In the genomic region with DNA sequence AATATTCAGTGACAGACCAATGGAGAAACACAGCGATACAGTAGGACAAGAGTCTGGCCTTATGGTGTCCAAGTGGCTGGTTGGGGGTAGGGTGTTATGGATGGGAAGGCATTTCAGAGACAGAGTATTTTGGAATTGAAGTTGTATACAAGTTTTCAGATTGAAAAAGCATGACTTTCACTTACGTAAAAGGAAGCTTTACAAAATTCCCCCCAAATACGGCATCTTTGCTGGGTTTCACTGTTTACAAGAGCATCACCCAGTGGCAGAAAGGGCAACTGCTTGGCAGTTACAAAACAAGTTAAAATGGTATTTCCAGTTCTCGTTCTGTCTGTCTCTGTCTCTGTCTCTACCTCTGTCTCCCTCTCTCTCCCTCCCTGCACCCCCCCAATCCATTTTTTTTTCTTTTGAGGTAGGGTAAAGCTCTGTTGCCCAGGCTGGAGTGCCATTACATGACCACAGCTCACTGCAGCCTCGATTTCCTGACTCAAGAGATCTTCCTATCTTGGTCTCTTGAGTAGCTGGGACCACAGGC, we compare ENCODE assay signal across 1 cellular context.
TF ChIP-seq lines count a peak whose summit lies in the region.

No MANE protein-coding gene starts in this region.

TF ChIP-seq in GM12878, 131 proteins besides CTCF, POLR2A, EP300 and RAD21 (continued from another document and continues in another):
- peak; percentile 61; the same call in 1 of the 2 replicates for TF ChIP-seq HDGF (IDR thresholded peaks at IDR 0.05)
- TF ChIP-seq MXI1 (IDR thresholded peaks at IDR 0.05; ENCODE audit: low read depth, low read length) = peak; percentile 38; the same call in 1 of the 2 replicates
- TF ChIP-seq RB1 (IDR thresholded peaks at IDR 0.05; ENCODE audit: borderline replicate concordance) = 0 out of 2 replicates have a peak, but pooled peaks have one; percentile 53
- TF ChIP-seq, protein P1, sequence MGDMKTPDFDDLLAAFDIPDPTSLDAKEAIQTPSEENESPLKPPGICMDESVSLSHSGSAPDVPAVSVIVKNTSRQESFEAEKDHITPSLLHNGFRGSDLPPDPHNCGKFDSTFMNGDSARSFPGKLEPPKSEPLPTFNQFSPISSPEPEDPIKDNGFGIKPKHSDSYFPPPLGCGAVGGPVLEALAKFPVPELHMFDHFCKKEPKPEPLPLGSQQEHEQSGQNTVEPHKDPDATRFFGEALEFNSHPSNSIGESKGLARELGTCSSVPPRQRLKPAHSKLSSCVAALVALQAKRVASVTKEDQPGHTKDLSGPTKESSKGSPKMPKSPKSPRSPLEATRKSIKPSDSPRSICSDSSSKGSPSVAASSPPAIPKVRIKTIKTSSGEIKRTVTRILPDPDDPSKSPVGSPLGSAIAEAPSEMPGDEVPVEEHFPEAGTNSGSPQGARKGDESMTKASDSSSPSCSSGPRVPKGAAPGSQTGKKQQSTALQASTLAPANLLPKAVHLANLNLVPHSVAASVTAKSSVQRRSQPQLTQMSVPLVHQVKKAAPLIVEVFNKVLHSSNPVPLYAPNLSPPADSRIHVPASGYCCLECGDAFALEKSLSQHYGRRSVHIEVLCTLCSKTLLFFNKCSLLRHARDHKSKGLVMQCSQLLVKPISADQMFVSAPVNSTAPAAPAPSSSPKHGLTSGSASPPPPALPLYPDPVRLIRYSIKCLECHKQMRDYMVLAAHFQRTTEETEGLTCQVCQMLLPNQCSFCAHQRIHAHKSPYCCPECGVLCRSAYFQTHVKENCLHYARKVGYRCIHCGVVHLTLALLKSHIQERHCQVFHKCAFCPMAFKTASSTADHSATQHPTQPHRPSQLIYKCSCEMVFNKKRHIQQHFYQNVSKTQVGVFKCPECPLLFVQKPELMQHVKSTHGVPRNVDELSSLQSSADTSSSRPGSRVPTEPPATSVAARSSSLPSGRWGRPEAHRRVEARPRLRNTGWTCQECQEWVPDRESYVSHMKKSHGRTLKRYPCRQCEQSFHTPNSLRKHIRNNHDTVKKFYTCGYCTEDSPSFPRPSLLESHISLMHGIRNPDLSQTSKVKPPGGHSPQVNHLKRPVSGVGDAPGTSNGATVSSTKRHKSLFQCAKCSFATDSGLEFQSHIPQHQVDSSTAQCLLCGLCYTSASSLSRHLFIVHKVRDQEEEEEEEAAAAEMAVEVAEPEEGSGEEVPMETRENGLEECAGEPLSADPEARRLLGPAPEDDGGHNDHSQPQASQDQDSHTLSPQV (IDR thresholded peaks at IDR 0.05) = no peak
- 0 out of 2 replicates have a peak, but pooled peaks have one; percentile 24 for TF ChIP-seq ZNF207 (IDR thresholded peaks at IDR 0.05; ENCODE audit: borderline replicate concordance)
- TF ChIP-seq RCOR1 (conservative IDR thresholded peaks at IDR 0.05; ENCODE audit: low read depth, low read length) = peak; percentile 72; the same call in 1 of the 2 replicates
- peak; percentile 97 for TF ChIP-seq STAT3 (IDR thresholded peaks at IDR 0.05; ENCODE audit: low read depth, low read length)
- TF ChIP-seq, protein P2, sequence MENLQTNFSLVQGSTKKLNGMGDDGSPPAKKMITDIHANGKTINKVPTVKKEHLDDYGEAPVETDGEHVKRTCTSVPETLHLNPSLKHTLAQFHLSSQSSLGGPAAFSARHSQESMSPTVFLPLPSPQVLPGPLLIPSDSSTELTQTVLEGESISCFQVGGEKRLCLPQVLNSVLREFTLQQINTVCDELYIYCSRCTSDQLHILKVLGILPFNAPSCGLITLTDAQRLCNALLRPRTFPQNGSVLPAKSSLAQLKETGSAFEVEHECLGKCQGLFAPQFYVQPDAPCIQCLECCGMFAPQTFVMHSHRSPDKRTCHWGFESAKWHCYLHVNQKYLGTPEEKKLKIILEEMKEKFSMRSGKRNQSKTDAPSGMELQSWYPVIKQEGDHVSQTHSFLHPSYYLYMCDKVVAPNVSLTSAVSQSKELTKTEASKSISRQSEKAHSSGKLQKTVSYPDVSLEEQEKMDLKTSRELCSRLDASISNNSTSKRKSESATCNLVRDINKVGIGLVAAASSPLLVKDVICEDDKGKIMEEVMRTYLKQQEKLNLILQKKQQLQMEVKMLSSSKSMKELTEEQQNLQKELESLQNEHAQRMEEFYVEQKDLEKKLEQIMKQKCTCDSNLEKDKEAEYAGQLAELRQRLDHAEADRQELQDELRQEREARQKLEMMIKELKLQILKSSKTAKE (IDR thresholded peaks at IDR 0.05; ENCODE audit: low read depth, poor library complexity, severe bottlenecking) = peak; percentile 77
- TF ChIP-seq PAX5 (IDR thresholded peaks at IDR 0.05; ENCODE audit: borderline replicate concordance, low read depth, low read length) = peak; percentile 63; the same call in 1 of the 2 replicates
- 0 out of 2 replicates have a peak, but pooled peaks have one; percentile 10 for TF ChIP-seq TAF1 (IDR thresholded peaks at IDR 0.05; ENCODE audit: borderline replicate concordance, low read depth, low read length)
- TF ChIP-seq ATF7 (IDR thresholded peaks at IDR 0.05; ENCODE audit: low read depth) = peak; percentile 54; the same call in 1 of the 2 replicates
- TF ChIP-seq, protein P3, sequence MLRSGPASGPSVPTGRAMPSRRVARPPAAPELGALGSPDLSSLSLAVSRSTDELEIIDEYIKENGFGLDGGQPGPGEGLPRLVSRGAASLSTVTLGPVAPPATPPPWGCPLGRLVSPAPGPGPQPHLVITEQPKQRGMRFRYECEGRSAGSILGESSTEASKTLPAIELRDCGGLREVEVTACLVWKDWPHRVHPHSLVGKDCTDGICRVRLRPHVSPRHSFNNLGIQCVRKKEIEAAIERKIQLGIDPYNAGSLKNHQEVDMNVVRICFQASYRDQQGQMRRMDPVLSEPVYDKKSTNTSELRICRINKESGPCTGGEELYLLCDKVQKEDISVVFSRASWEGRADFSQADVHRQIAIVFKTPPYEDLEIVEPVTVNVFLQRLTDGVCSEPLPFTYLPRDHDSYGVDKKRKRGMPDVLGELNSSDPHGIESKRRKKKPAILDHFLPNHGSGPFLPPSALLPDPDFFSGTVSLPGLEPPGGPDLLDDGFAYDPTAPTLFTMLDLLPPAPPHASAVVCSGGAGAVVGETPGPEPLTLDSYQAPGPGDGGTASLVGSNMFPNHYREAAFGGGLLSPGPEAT (IDR thresholded peaks at IDR 0.05; ENCODE audit: low read depth) = peak; percentile 76
- TF ChIP-seq SREBF1 (IDR thresholded peaks at IDR 0.05; ENCODE audit: low read length) = no peak
- TF ChIP-seq NBN (IDR thresholded peaks at IDR 0.05) = peak; percentile 51; the same call in 1 of the 2 replicates
- TF ChIP-seq FOS (IDR thresholded peaks at IDR 0.05; ENCODE audit: borderline replicate concordance, extremely low read depth, insufficient read length) = no peak
- TF ChIP-seq, protein P4, sequence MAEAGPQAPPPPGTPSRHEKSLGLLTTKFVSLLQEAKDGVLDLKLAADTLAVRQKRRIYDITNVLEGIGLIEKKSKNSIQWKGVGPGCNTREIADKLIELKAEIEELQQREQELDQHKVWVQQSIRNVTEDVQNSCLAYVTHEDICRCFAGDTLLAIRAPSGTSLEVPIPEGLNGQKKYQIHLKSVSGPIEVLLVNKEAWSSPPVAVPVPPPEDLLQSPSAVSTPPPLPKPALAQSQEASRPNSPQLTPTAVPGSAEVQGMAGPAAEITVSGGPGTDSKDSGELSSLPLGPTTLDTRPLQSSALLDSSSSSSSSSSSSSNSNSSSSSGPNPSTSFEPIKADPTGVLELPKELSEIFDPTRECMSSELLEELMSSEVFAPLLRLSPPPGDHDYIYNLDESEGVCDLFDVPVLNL (IDR thresholded peaks at IDR 0.05; ENCODE audit: low read depth, low read length) = no peak
- TF ChIP-seq IKZF2 (IDR thresholded peaks at IDR 0.05) = peak; percentile 63 to 84
- TF ChIP-seq, protein P5, sequence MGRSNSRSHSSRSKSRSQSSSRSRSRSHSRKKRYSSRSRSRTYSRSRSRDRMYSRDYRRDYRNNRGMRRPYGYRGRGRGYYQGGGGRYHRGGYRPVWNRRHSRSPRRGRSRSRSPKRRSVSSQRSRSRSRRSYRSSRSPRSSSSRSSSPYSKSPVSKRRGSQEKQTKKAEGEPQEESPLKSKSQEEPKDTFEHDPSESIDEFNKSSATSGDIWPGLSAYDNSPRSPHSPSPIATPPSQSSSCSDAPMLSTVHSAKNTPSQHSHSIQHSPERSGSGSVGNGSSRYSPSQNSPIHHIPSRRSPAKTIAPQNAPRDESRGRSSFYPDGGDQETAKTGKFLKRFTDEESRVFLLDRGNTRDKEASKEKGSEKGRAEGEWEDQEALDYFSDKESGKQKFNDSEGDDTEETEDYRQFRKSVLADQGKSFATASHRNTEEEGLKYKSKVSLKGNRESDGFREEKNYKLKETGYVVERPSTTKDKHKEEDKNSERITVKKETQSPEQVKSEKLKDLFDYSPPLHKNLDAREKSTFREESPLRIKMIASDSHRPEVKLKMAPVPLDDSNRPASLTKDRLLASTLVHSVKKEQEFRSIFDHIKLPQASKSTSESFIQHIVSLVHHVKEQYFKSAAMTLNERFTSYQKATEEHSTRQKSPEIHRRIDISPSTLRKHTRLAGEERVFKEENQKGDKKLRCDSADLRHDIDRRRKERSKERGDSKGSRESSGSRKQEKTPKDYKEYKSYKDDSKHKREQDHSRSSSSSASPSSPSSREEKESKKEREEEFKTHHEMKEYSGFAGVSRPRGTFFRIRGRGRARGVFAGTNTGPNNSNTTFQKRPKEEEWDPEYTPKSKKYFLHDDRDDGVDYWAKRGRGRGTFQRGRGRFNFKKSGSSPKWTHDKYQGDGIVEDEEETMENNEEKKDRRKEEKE (IDR thresholded peaks at IDR 0.05) = no peak
- TF ChIP-seq BHLHE40 (IDR thresholded peaks at IDR 0.05; ENCODE audit: borderline replicate concordance in 1 of 2, low read depth in 2 of 2, low read length in 1 of 2) = peak; percentile 54 to 72
- TF ChIP-seq, protein P6, sequence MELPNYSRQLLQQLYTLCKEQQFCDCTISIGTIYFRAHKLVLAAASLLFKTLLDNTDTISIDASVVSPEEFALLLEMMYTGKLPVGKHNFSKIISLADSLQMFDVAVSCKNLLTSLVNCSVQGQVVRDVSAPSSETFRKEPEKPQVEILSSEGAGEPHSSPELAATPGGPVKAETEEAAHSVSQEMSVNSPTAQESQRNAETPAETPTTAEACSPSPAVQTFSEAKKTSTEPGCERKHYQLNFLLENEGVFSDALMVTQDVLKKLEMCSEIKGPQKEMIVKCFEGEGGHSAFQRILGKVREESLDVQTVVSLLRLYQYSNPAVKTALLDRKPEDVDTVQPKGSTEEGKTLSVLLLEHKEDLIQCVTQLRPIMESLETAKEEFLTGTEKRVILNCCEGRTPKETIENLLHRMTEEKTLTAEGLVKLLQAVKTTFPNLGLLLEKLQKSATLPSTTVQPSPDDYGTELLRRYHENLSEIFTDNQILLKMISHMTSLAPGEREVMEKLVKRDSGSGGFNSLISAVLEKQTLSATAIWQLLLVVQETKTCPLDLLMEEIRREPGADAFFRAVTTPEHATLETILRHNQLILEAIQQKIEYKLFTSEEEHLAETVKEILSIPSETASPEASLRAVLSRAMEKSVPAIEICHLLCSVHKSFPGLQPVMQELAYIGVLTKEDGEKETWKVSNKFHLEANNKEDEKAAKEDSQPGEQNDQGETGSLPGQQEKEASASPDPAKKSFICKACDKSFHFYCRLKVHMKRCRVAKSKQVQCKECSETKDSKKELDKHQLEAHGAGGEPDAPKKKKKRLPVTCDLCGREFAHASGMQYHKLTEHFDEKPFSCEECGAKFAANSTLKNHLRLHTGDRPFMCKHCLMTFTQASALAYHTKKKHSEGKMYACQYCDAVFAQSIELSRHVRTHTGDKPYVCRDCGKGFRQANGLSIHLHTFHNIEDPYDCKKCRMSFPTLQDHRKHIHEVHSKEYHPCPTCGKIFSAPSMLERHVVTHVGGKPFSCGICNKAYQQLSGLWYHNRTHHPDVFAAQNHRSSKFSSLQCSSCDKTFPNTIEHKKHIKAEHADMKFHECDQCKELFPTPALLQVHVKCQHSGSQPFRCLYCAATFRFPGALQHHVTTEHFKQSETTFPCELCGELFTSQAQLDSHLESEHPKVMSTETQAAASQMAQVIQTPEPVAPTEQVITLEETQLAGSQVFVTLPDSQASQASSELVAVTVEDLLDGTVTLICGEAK (IDR thresholded peaks at IDR 0.05; ENCODE audit: borderline replicate concordance) = no peak
- TF ChIP-seq BCL11A (IDR thresholded peaks at IDR 0.05; ENCODE audit: low read depth, low read length) = peak; percentile 46; the same call in 1 of the 2 replicates
- peak; percentile 92 for TF ChIP-seq CREM (IDR thresholded peaks at IDR 0.05; ENCODE audit: low read depth)
- peak; percentile 38; the same call in 1 of the 2 replicates for TF ChIP-seq ZNF384 (IDR thresholded peaks at IDR 0.05; ENCODE audit: borderline replicate concordance, low read depth, low read length)
- TF ChIP-seq POU2F2 (IDR thresholded peaks at IDR 0.05; ENCODE audit: borderline replicate concordance, low read depth, low read length) = peak; percentile 77
- no peak for TF ChIP-seq NFIC (IDR thresholded peaks at IDR 0.05; ENCODE audit: low read depth, low read length)
- peak; percentile 40 for TF ChIP-seq JUNB (IDR thresholded peaks at IDR 0.05)
- peak; percentile 67; the same call in 1 of the 2 replicates for TF ChIP-seq SMC3 (IDR thresholded peaks at IDR 0.05; ENCODE audit: borderline replicate concordance, low read length)
- 0 out of 2 replicates have a peak, but pooled peaks have one; percentile 32 for TF ChIP-seq TCF12 (IDR thresholded peaks at IDR 0.05; ENCODE audit: low read depth, low read length)
- TF ChIP-seq HCFC1 (IDR thresholded peaks at IDR 0.05; ENCODE audit: low read length) = no peak
- TF ChIP-seq STAT1 (conservative IDR thresholded peaks at IDR 0.05) = no peak
- 0 out of 2 replicates have a peak, but pooled peaks have one; percentile 26 for TF ChIP-seq MYB (IDR thresholded peaks at IDR 0.05; ENCODE audit: borderline replicate concordance, low read depth, low read length)
- peak; percentile 62 for TF ChIP-seq MEF2A (IDR thresholded peaks at IDR 0.05; ENCODE audit: insufficient read depth, low read depth, low read length)
- TF ChIP-seq RELA (IDR thresholded peaks at IDR 0.05; ENCODE audit: borderline replicate concordance, partially characterized antibody) = peak; percentile 95
- peak; percentile 32; the same call in 1 of the 2 replicates for TF ChIP-seq ZNF24 (IDR thresholded peaks at IDR 0.05)
- TF ChIP-seq KLF5 (IDR thresholded peaks at IDR 0.05; ENCODE audit: partially characterized antibody) = peak; percentile 80
- TF ChIP-seq SRF (IDR thresholded peaks at IDR 0.05; ENCODE audit: low read depth in 2 of 2, low read length in 2 of 2) = peak in 1 of 2 experiments; percentile 74; a peak in 1 of 4 replicates
- no peak for TF ChIP-seq RUNX3 (IDR thresholded peaks at IDR 0.05; ENCODE audit: low read length)
- TF ChIP-seq CHD1 (IDR thresholded peaks at IDR 0.05; ENCODE audit: low read depth, low read length) = no peak
- peak; percentile 41; the same call in 1 of the 2 replicates for TF ChIP-seq MTA2 (IDR thresholded peaks at IDR 0.05; ENCODE audit: low read depth)
- peak; percentile 72 for TF ChIP-seq IKZF1 (conservative IDR thresholded peaks at IDR 0.05)
